In genomic region chrX:56726609-56727008, GRCh38 we compare ENCODE assay signal across 8 cellular contexts. TPM values are rescaled to one million over a fixed set of nuclear protein-coding genes. Genes with fewer than 3 reads are reported as not detected.
DNase-seq lines count a peak whose midpoint lies in the region; ATAC-seq and TF ChIP-seq lines count a peak whose summit lies in the region.

No MANE protein-coding gene starts in this region.

- H3K36me3 Mint-ChIP-seq in natural killer cell, result no peaks in the 10 kb centered on the region
- no peaks in the 10 kb centered on the region for H3K36me3 Mint-ChIP-seq in natural killer cell treated with Interleukin-12 subunit alpha and Interleukin-12 subunit beta and Interleukin-15 and Interleukin-18, amount 100 ng/mL, for 72 hours
- no peaks in the 10 kb centered on the region for H3K36me3 Mint-ChIP-seq in endothelial cell (ENCODE audit: low read depth, unreplicated experiment)

- no peaks in the 10 kb centered on the region for H3K36me3 ChIP-seq in brain microvascular endothelial cell (replicated peaks)
- H3K36me3 ChIP-seq in lower lobe of right lung, result no peaks in the 10 kb centered on the region

- DNase-seq in natural killer cell, result no peak
- no peak for DNase-seq in natural killer cell treated with Interleukin-12 subunit alpha and Interleukin-12 subunit beta and Interleukin-15 and Interleukin-18, amount 100 ng/mL, for 72 hours (ENCODE audit: low spot score)
- DNase-seq in NCI-H748 (lab: John Stamatoyannopoulos, UW; ENCODE audit: unreplicated experiment), result peak; percentile 66
- peak; percentile 27 for DNase-seq in brain microvascular endothelial cell
- DNase-seq in lower lobe of right lung, result no peak
- no peak for DNase-seq in endothelial cell (ENCODE audit: low spot score)

- H3K27ac ChIP-seq in brain microvascular endothelial cell, result no peak overlapping the region
- no peak overlapping the region for H3K27ac ChIP-seq in lower lobe of right lung

- in situ Hi-C loops in brain microvascular endothelial cell (cut with HindIII; ENCODE audit: low pct_ligation_motif_present, low sequenced_read_pairs), result no loop called here

- ATAC-seq in natural killer cell, result peak; percentile 64 to 75 (median 72)
- ATAC-seq in natural killer cell treated with Interleukin-12 subunit alpha and Interleukin-12 subunit beta and Interleukin-15 and Interleukin-18, amount 100 ng/mL, for 72 hours, result no peak
- ATAC-seq in HG03095 (IDR thresholded peaks at IDR 0.05; ENCODE audit: unreplicated experiment), result peak; percentile 37
- peak in 1 of 2 donors; percentile 50 for ATAC-seq in lower lobe of right lung
- ATAC-seq in HG03521 (IDR thresholded peaks at IDR 0.05; ENCODE audit: unreplicated experiment), result no peak

- H3K27me3 Mint-ChIP-seq in natural killer cell (ENCODE audit: low read depth in 2 of 2), result peaks cover 0 to 18% of the 10 kb centered on the region in 2 donors
- peaks cover 7 to 14% of the 10 kb centered on the region in 2 donors for H3K27me3 Mint-ChIP-seq in natural killer cell treated with Interleukin-12 subunit alpha and Interleukin-12 subunit beta and Interleukin-15 and Interleukin-18, amount 100 ng/mL, for 72 hours
- H3K27me3 Mint-ChIP-seq in endothelial cell (ENCODE audit: unreplicated experiment), result peaks cover 5% of the 10 kb centered on the region

- no peaks in the 10 kb centered on the region for H3K9me3 ChIP-seq in lower lobe of right lung

- H3K4me3 Mint-ChIP-seq in natural killer cell (peak overlapping the region; percentile 10), endothelial cell (ENCODE audit: unreplicated experiment) (no peak overlapping the region)
- H3K4me3 Mint-ChIP-seq in natural killer cell treated with Interleukin-12 subunit alpha and Interleukin-12 subunit beta and Interleukin-15 and Interleukin-18, amount 100 ng/mL, for 72 hours, result no peak overlapping the region

- H3K27me3 ChIP-seq in brain microvascular endothelial cell (replicated peaks) (no peaks in the 10 kb centered on the region), lower lobe of right lung (ENCODE audit: low read depth) (no peaks in the 10 kb centered on the region)

- intact Hi-C loops in natural killer cell (cut with micrococcal nuclease) (loop anchor here (5.0 kb wide), 3 partner anchors 164 to 444 kb away; partner anchors contain the start of gene UBQLN2), lower lobe of right lung (cut with DNase I) (no loop called here)

- no peaks in the 10 kb centered on the region for H3K9me3 Mint-ChIP-seq in natural killer cell
- H3K9me3 Mint-ChIP-seq in natural killer cell treated with Interleukin-12 subunit alpha and Interleukin-12 subunit beta and Interleukin-15 and Interleukin-18, amount 100 ng/mL, for 72 hours, result no peaks in the 10 kb centered on the region
- no peaks in the 10 kb centered on the region for H3K9me3 Mint-ChIP-seq in endothelial cell (ENCODE audit: unreplicated experiment)

- H3K27ac Mint-ChIP-seq in natural killer cell (peak overlapping the region in 1 of 2 donors; percentile 44), endothelial cell (ENCODE audit: unreplicated experiment) (no peak overlapping the region)
- peak overlapping the region in 1 of 2 donors; percentile 17 for H3K27ac Mint-ChIP-seq in natural killer cell treated with Interleukin-12 subunit alpha and Interleukin-12 subunit beta and Interleukin-15 and Interleukin-18, amount 100 ng/mL, for 72 hours

- H3K4me1 ChIP-seq in lower lobe of right lung, result peaks cover 7% of the 10 kb centered on the region

- H3K4me3 ChIP-seq in brain microvascular endothelial cell (ENCODE audit: low read depth, low read length) (no peak overlapping the region), lower lobe of right lung (no peak overlapping the region)

- TF ChIP-seq CTCF in natural killer cell (IDR thresholded peaks at IDR 0.05), result peak; percentile 49
- peak; percentile 67 for TF ChIP-seq CTCF in brain microvascular endothelial cell (IDR thresholded peaks at IDR 0.05; ENCODE audit: low read depth, low read length, missing control alignments)
- peak; percentile 49 for TF ChIP-seq CTCF in lower lobe of right lung (IDR thresholded peaks at IDR 0.05)
- TF ChIP-seq CTCF in endothelial cell (IDR thresholded peaks at IDR 0.05; ENCODE audit: unreplicated experiment), result no peak

- H3K4me1 Mint-ChIP-seq in natural killer cell, result peaks cover 9 to 13% of the 10 kb centered on the region in 2 donors
- H3K4me1 Mint-ChIP-seq in natural killer cell treated with Interleukin-12 subunit alpha and Interleukin-12 subunit beta and Interleukin-15 and Interleukin-18, amount 100 ng/mL, for 72 hours (ENCODE audit: low read depth in 2 of 2), result peaks cover 2 to 5% of the 10 kb centered on the region in 2 donors
- H3K4me1 Mint-ChIP-seq in endothelial cell (ENCODE audit: unreplicated experiment), result no peaks in the 10 kb centered on the region

RNA-seq across cellular contexts. Expression of gene NBDY, which starts 2.4 kb away (rescaled TPM):
- total RNA-seq in natural killer cell (10 to 100 TPM; 16.0 to 23.6 (median 16.6) TPM), lower lobe of right lung (37.5 TPM), endothelial cell (ENCODE audit: unreplicated experiment) (90.1 TPM)
- 10 to 100 TPM; 12.7 to 35.3 TPM for total RNA-seq in natural killer cell treated with Interleukin-12 subunit alpha and Interleukin-12 subunit beta and Interleukin-15 and Interleukin-18, amount 100 ng/mL, for 72 hours

Comparison
In these comparisons a context has a peak if more than half of its experiments do, and no peak if none do; other contexts are left out.
1. ATAC-seq: peak in natural killer cell (3 of 3) and HG03095 (single experiment); none in natural killer cell treated with Interleukin-12 subunit alpha and Interleukin-12 subunit beta and Interleukin-15 and Interleukin-18, amount 100 ng/mL, for 72 hours (0 of 2) and HG03521 (single experiment).
2. DNase-seq: peak in NCI-H748 (single experiment) and brain microvascular endothelial cell (single experiment); none in natural killer cell (single experiment), natural killer cell treated with Interleukin-12 subunit alpha and Interleukin-12 subunit beta and Interleukin-15 and Interleukin-18, amount 100 ng/mL, for 72 hours (single experiment), lower lobe of right lung (single experiment) and endothelial cell (single experiment).